ENCODE assay signal across 1 cellular context in the genomic region with DNA sequence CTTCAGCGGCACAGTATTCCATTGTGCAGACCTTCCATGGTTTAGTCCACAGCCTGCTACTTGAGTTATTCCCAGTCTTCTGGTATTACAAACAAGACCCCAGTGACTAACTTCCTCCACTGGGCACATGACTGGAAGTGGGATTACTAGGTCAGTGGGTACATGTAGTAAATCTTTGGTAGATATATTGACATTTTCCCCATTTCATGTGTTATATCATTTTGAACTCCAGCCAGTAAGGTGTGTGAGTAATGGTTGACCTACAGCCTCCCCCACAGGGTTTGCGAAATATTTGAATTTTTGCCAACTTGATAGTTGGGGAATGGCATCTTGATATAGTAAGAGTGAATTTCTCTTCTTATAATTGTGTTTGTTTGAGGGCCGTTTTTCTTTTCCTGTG.
TF ChIP-seq lines count a peak whose summit lies in the region.

No MANE protein-coding gene starts in this region.

TF ChIP-seq in HCT116, 20 proteins besides CTCF, POLR2A, EP300 and RAD21 (continued from another document):
- TF ChIP-seq SP1 (IDR thresholded peaks at IDR 0.05; ENCODE audit: low read depth) (peak; percentile 59), ZFX (IDR thresholded peaks at IDR 0.05) (no peak), MAX (IDR thresholded peaks at IDR 0.05) (peak; percentile 40), CEBPB (IDR thresholded peaks at IDR 0.05; ENCODE audit: low read depth) (peak; percentile 97), JUND (IDR thresholded peaks at IDR 0.05) (peak; percentile 55), POLR2AphosphoS5 (IDR thresholded peaks at IDR 0.05; ENCODE audit: low read depth, low read length) (peak; percentile 44), EGR1 (IDR thresholded peaks at IDR 0.05; ENCODE audit: low read depth) (peak; percentile 78), ELF1 (IDR thresholded peaks at IDR 0.05; ENCODE audit: borderline replicate concordance, low read depth) (no peak), CBX3 (IDR thresholded peaks at IDR 0.05; ENCODE audit: low read depth) (peak; percentile 37; the same call in 1 of the 2 replicates), SIN3A (IDR thresholded peaks at IDR 0.05; ENCODE audit: low read depth) (no peak)
